In genomic region chrX:13778916-13779315, GRCh38 we compare ENCODE assay signal across 13 cellular contexts. TPM values are rescaled to one million over a fixed set of nuclear protein-coding genes. Genes with fewer than 3 reads are reported as not detected.
DNase-seq lines count a peak whose midpoint lies in the region; ATAC-seq, FAIRE-seq and TF ChIP-seq lines count a peak whose summit lies in the region.
"Had no signal": no experiment of that assay in that cellular context is flagged by ENCODE, and none has a peak within 500 bp of the region (broad histone marks: within the 10 kb centered on the region; RNA-seq: fewer than 3 reads in every experiment).

No MANE protein-coding gene starts in this region.

- H3K27ac Mint-ChIP-seq in CD14-positive monocyte, result peak overlapping the region in 1 of 7 donors; percentile 47
- H3K27ac Mint-ChIP-seq: progenitor cell of endocrine pancreas had no signal

- H3K4me1 Mint-ChIP-seq in CD14-positive monocyte, result peaks cover 9% of the 10 kb centered on the region

- H3K27ac ChIP-seq in SK-N-SH (ENCODE audit: low read depth in 2 of 2, low read length in 1 of 2), result no peak overlapping the region
- H3K27ac ChIP-seq in transverse colon, result no peak overlapping the region
- H3K27ac ChIP-seq: left lung, uterus had no signal

- peak; percentile 73 for ATAC-seq in SK-N-SH treated with all-trans-retinoic acid at 6 μM for 48 hours
- ATAC-seq: K562, left lung had no signal

- WGBS in SK-N-SH (ENCODE audit: low lambda C conversion rate), result 30% methylated on average over 2 of the region's 2 CpGs
- 47% methylated on average over 2 of the region's 2 CpGs; no CpG with 5 or more reads in 1 of the 2 donors for WGBS in transverse colon (ENCODE audit: low coverage in 1 of 2), 2 donors

- H3F3A ChIP-seq in SK-N-SH (replicated peaks; ENCODE audit: insufficient read depth), result no peaks in the 10 kb centered on the region

- H3K27me3 ChIP-seq in SK-N-SH (ENCODE audit: insufficient read depth) (peaks cover 7% of the 10 kb centered on the region; the same call in 1 of the 2 replicates), transverse colon (no peaks in the 10 kb centered on the region)
- H3K27me3 ChIP-seq: uterus had no signal

- H3K9me3 ChIP-seq in SK-N-SH (no peaks in the 10 kb centered on the region), transverse colon (no peaks in the 10 kb centered on the region)
- H3K9me3 ChIP-seq: left lung, uterus had no signal

- TF ChIP-seq CTCF in SK-N-SH (IDR thresholded peaks at IDR 0.05) (no peak), cardiac fibroblast (IDR thresholded peaks at IDR 0.05; ENCODE audit: low read depth, low read length) (no peak), transverse colon (IDR thresholded peaks at IDR 0.05) (no peak), CD14-positive monocyte (IDR thresholded peaks at IDR 0.05) (no peak)

- H3K36me3 Mint-ChIP-seq in CD14-positive monocyte, result peaks cover 12 to 14% of the 10 kb centered on the region in 2 donors

- intact Hi-C loops in transverse colon (cut with DNase I; ENCODE audit: low total_unique reads) (no loop called here), CD14-positive monocyte (cut with micrococcal nuclease) (no loop called here)

- TF ChIP-seq RAD21 in SK-N-SH (IDR thresholded peaks at IDR 0.05; ENCODE audit: low read length), result no peak

- H4K20me1 ChIP-seq in SK-N-SH (ENCODE audit: insufficient read depth), result no peaks in the 10 kb centered on the region

- H3K36me3 ChIP-seq in SK-N-SH (replicated peaks in 1 of 2; ENCODE audit: control insufficient read depth in 1 of 2, insufficient read depth in 2 of 2, low read length in 1 of 2), result peaks cover 18 to 28% of the 10 kb centered on the region in 2 experiments
- H3K36me3 ChIP-seq in transverse colon, result no peaks in the 10 kb centered on the region
- H3K36me3 ChIP-seq: uterus had no signal

- H3K9ac ChIP-seq in SK-N-SH, result no peak overlapping the region

- DNase-seq in SK-N-SH (no peak), HTR-8/SVneo (ENCODE audit: insufficient read length, low spot score) (peak; percentile 11), cardiac fibroblast (ENCODE audit: low read depth in 2 of 2) (peak; percentile 55 to 72), kidney tubule cell (ENCODE audit: low spot score) (peak; percentile 45), transverse colon (no peak), CD14-positive monocyte (ENCODE audit: low spot score) (no peak), MV-4-11 (lab: John Stamatoyannopoulos, UW) (no peak)
- DNase-seq: activated effector memory CD4-positive, alpha-beta T cell treated with Interleukin-2 at 50 U/mL for 16 hours; left lung; uterus had no signal

- H3K9me2 ChIP-seq in SK-N-SH, result no peaks in the 10 kb centered on the region

- H3K4me3 ChIP-seq in SK-N-SH (ENCODE audit: low read depth in 2 of 2, low read length in 1 of 2), result no peak overlapping the region
- no peak overlapping the region for H3K4me3 ChIP-seq in cardiac fibroblast (replicated peaks in 1 of 2; ENCODE audit: low read depth in 2 of 2, low read length in 2 of 2)
- no peak overlapping the region for H3K4me3 ChIP-seq in transverse colon
- H3K4me3 ChIP-seq: K562, left lung, uterus had no signal

- CTCF ChIA-PET in SK-N-SH (lab: Yijun Ruan, JAX), result interaction anchor here (0.7 kb wide), 1 partner anchor 14 kb away, joined by 3 read pairs; no protein-coding TSS in a partner anchor

- POLR2A ChIA-PET in SK-N-SH (lab: Yijun Ruan, JAX), result interaction anchor here (1.1 kb wide), 1 partner anchor 44 kb away, joined by 4 read pairs; the partner anchor contains the start of genes OFD1 and TRAPPC2

- H3K79me2 ChIP-seq in SK-N-SH (ENCODE audit: insufficient read depth), result no peaks in the 10 kb centered on the region

- peaks cover 0 to 3% (median 0%) of the 10 kb centered on the region in 7 donors for H3K9me3 Mint-ChIP-seq in CD14-positive monocyte

- TF ChIP-seq EP300 in SK-N-SH (IDR thresholded peaks at IDR 0.05; ENCODE audit: borderline replicate concordance in 1 of 2, low read depth in 1 of 2, low read length in 1 of 2) (no peak), transverse colon (IDR thresholded peaks at IDR 0.05; ENCODE audit: low read depth) (no peak)

- no peak overlapping the region for H3K4me3 Mint-ChIP-seq in CD14-positive monocyte

- H2AFZ ChIP-seq in SK-N-SH (ENCODE audit: low read depth), result no peak overlapping the region

- H3K4me1 ChIP-seq in SK-N-SH (ENCODE audit: control insufficient read depth in 1 of 2, insufficient read depth in 2 of 2, low read depth in 1 of 2, low read length in 1 of 2) (no peaks in the 10 kb centered on the region; a peak in 1 of 4 replicates), transverse colon (no peaks in the 10 kb centered on the region)
- H3K4me1 ChIP-seq: left lung, uterus had no signal

- no peak for FAIRE-seq in HTR-8/SVneo (lab: Jason Lieb, UNC)
- FAIRE-seq: K562 had no signal

- H3K4me2 ChIP-seq in SK-N-SH, result no peak overlapping the region

- in situ Hi-C loops in transverse colon (cut with MboI; ENCODE audit: low pct_ligation_motif_present in 1 of 4, low pct_unique_long_range_greater_than_20kb in 1 of 4, low sequenced_read_pairs in 3 of 4), result no loop called here

- TF ChIP-seq POLR2A in transverse colon (IDR thresholded peaks at IDR 0.05), result no peak

- H3K27me3 Mint-ChIP-seq in CD14-positive monocyte (ENCODE audit: low read depth in 3 of 3), result peaks cover 0 to 15% (median 0%) of the 10 kb centered on the region in 3 donors
- H3K27me3 Mint-ChIP-seq: progenitor cell of endocrine pancreas had no signal

TF ChIP-seq in SK-N-SH treated with all-trans-retinoic acid at 6 μM for 48 hours, 23 proteins besides CTCF, POLR2A, EP300 and RAD21:
- TF ChIP-seq TOX (CRISPR knock-in tag; IDR thresholded peaks at IDR 0.05; ENCODE audit: borderline replicate concordance) (no peak), OSR1 (CRISPR knock-in tag; IDR thresholded peaks at IDR 0.05) (no peak), ISL1 (CRISPR knock-in tag; IDR thresholded peaks at IDR 0.05) (no peak), ZNF70 (CRISPR knock-in tag; IDR thresholded peaks at IDR 0.05) (no peak), ZFP30 (CRISPR knock-in tag; IDR thresholded peaks at IDR 0.05) (no peak), ZNF8 (CRISPR knock-in tag; IDR thresholded peaks at IDR 0.05) (no peak)

TF ChIP-seq in SK-N-SH, 30 proteins besides CTCF, POLR2A, EP300 and RAD21:
- TF ChIP-seq, protein P1, sequence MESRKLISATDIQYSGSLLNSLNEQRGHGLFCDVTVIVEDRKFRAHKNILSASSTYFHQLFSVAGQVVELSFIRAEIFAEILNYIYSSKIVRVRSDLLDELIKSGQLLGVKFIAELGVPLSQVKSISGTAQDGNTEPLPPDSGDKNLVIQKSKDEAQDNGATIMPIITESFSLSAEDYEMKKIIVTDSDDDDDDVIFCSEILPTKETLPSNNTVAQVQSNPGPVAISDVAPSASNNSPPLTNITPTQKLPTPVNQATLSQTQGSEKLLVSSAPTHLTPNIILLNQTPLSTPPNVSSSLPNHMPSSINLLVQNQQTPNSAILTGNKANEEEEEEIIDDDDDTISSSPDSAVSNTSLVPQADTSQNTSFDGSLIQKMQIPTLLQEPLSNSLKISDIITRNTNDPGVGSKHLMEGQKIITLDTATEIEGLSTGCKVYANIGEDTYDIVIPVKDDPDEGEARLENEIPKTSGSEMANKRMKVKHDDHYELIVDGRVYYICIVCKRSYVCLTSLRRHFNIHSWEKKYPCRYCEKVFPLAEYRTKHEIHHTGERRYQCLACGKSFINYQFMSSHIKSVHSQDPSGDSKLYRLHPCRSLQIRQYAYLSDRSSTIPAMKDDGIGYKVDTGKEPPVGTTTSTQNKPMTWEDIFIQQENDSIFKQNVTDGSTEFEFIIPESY (IDR thresholded peaks at IDR 0.05; ENCODE audit: borderline replicate concordance, low read depth), result no peak
- no peak for TF ChIP-seq FOXM1 (IDR thresholded peaks at IDR 0.05; ENCODE audit: low read depth)
- no peak for TF ChIP-seq TAF1 (IDR thresholded peaks at IDR 0.05; ENCODE audit: borderline replicate concordance, low read depth, low read length)
- no peak for TF ChIP-seq FOSL2 (IDR thresholded peaks at IDR 0.05; ENCODE audit: borderline replicate concordance, low read depth)
- TF ChIP-seq TEAD4 (IDR thresholded peaks at IDR 0.05; ENCODE audit: borderline replicate concordance, insufficient read depth), result no peak
- TF ChIP-seq TCF12 (IDR thresholded peaks at IDR 0.05), result no peak
- no peak for TF ChIP-seq RFX5 (IDR thresholded peaks at IDR 0.05; ENCODE audit: low read length)
- no peak for TF ChIP-seq GABPA (IDR thresholded peaks at IDR 0.05; ENCODE audit: low read depth)
- TF ChIP-seq MAX (IDR thresholded peaks at IDR 0.05; ENCODE audit: low read depth), result no peak
- no peak for TF ChIP-seq NRF1 (IDR thresholded peaks at IDR 0.05; ENCODE audit: low read depth, low read length)

RNA-seq across cellular contexts. Expression of gene GPM6B, which starts 38.0 kb away (rescaled TPM):
- polyA plus RNA-seq in SK-N-SH (2012; rRNA removed), result 0.71 and 1.2 TPM in 2 replicates
- 0.73 and 2.3 TPM in 2 replicates for polyA plus RNA-seq in SK-N-SH (2012; cell fraction: cytosol; rRNA removed)
- 0.16 and 0.68 TPM in 2 replicates for polyA plus RNA-seq in SK-N-SH (2012; cell fraction: nucleus; rRNA removed)
- 1 to 10 TPM; 1.5 to 7.6 (median 5.0) TPM for total RNA-seq in transverse colon
- polyA plus RNA-seq in CD14-positive monocyte, result not detected
- total RNA-seq: K562 had no signal

RNA-seq across cellular contexts. Expression of gene OFD1, which starts 44.4 kb away (rescaled TPM):
- polyA plus RNA-seq in SK-N-SH (2012; rRNA removed) (13.4 and 16.5 TPM in 2 replicates), CD14-positive monocyte (1 to 10 TPM; 2.4 to 2.9 TPM)
- 8.3 and 9.3 TPM in 2 replicates for polyA plus RNA-seq in SK-N-SH (2012; cell fraction: cytosol; rRNA removed)
- 71.4 and 113 TPM in 2 replicates for polyA plus RNA-seq in SK-N-SH (2012; cell fraction: nucleus; rRNA removed)
- 100 to 1,000 TPM in 1 of 4 donors, 10 to 100 TPM in 3; 27.2 to 184 (median 62.8) TPM for total RNA-seq in transverse colon

RNA-seq across cellular contexts. Expression of gene TRAPPC2, which starts 44.5 kb away (rescaled TPM):
- polyA plus RNA-seq in SK-N-SH (2012; rRNA removed) (10.4 and 12.5 TPM in 2 replicates), CD14-positive monocyte (10 to 100 TPM; 12.2 to 18.3 TPM)
- polyA plus RNA-seq in SK-N-SH (2012; cell fraction: cytosol; rRNA removed), result 11.0 and 12.0 TPM in 2 replicates
- 14.3 and 22.0 TPM in 2 replicates for polyA plus RNA-seq in SK-N-SH (2012; cell fraction: nucleus; rRNA removed)
- total RNA-seq in transverse colon, result 10 to 100 TPM; 14.2 to 25.9 (median 15.1) TPM

Comparison
In these comparisons a context has a peak if more than half of its experiments do, and no peak if none do; other contexts are left out.
1. DNase-seq: peak in HTR-8/SVneo (single experiment), cardiac fibroblast (2 of 2) and kidney tubule cell (single experiment); none in SK-N-SH (single experiment), transverse colon (single experiment), CD14-positive monocyte (single experiment) and MV-4-11 (single experiment).